In genomic region chr15:51282246-51282645, GRCh38 we compare ENCODE assay signal across 10 cellular contexts. TPM values are rescaled to one million over a fixed set of nuclear protein-coding genes. Genes with fewer than 3 reads are reported as not detected.
DNase-seq lines count a peak whose midpoint lies in the region; ATAC-seq, FAIRE-seq and TF ChIP-seq lines count a peak whose summit lies in the region.
"Not testable (repeated sequence)": the region's sequence is repeated elsewhere in the genome, so short reads cannot be mapped to it uniquely, and the experiment has no call there.
"Had no signal": no experiment of that assay in that cellular context is flagged by ENCODE, and none has a peak within 500 bp of the region (broad histone marks: within the 10 kb centered on the region; RNA-seq: fewer than 3 reads in every experiment).

No MANE protein-coding gene starts in this region.

- not testable (repeated sequence) for H3K27me3 ChIP-seq in Karpas-422 (ENCODE audit: low read length); GM12878 (replicated peaks in 1 of 2; ENCODE audit: control insufficient read depth in 2 of 2, insufficient read depth in 2 of 2, low read length in 1 of 2); osteoblast (ENCODE audit: insufficient read depth, low read length)

- CTCF ChIA-PET in GM12878 (lab: Yijun Ruan, JAX) = interaction anchor here (0.7 to 8.9 kb wide), 23 partner anchors 16 to 217 kb away, joined by 3 to 111 read pairs (median 5); no protein-coding TSS in a partner anchor

- not testable (repeated sequence) for H3K4me3 ChIP-seq in Karpas-422 (ENCODE audit: low read length); GM12878; fibroblast of pulmonary artery (replicated peaks; ENCODE audit: low read depth, low read length); osteoblast (ENCODE audit: insufficient read depth, low read length)

- not testable (repeated sequence) for TF ChIP-seq POLR2A in GM12878 (IDR thresholded peaks at IDR 0.05; ENCODE audit: low read depth, low read length)

- not testable (repeated sequence) for H3K27ac ChIP-seq in Karpas-422 (ENCODE audit: low read length); GM12878 (ENCODE audit: control insufficient read depth, insufficient read depth); osteoblast (ENCODE audit: low read depth, low read length)

- H3K9ac ChIP-seq in Karpas-422 (ENCODE audit: low read length); GM12878 (ENCODE audit: control insufficient read depth, insufficient read depth, low read length): not testable (repeated sequence)

- not testable (repeated sequence) for TF ChIP-seq CTCF in GM12878 (IDR thresholded peaks at IDR 0.05 in 2 of 3, conservative IDR thresholded peaks at IDR 0.05 in 1 of 3; ENCODE audit: control insufficient read depth in 2 of 3, extremely low read depth in 1 of 3, insufficient read depth in 1 of 3, low read depth in 3 of 3, low read length in 3 of 3); fibroblast of pulmonary artery (IDR thresholded peaks at IDR 0.05; ENCODE audit: low read length, missing control alignments); osteoblast (IDR thresholded peaks at IDR 0.05; ENCODE audit: extremely low read depth, low read depth, low read length)

- intact Hi-C loops in GM12878 (cut with micrococcal nuclease; ENCODE audit: unreplicated experiment) = loop anchor here (2.0 to 5.0 kb wide), 2 partner anchors 53 to 215 kb away; no protein-coding TSS in a partner anchor

- in situ Hi-C loops in GM12878 (cut with MboI) = not testable (repeated sequence)

- not testable (repeated sequence) for H3K9me2 ChIP-seq in Karpas-422 (replicated peaks; ENCODE audit: insufficient read depth, low read length)

- H3K4me1 ChIP-seq in Karpas-422 (ENCODE audit: low read length) = peaks cover 27% of the 10 kb centered on the region
- not testable (repeated sequence) for H3K4me1 ChIP-seq in GM12878 (ENCODE audit: control insufficient read depth, insufficient read depth, low read length); osteoblast (ENCODE audit: insufficient read depth, low read length)

- not testable (repeated sequence) for H3K36me3 ChIP-seq in Karpas-422 (ENCODE audit: insufficient read depth, low read length); GM12878 (ENCODE audit: control insufficient read depth in 2 of 2, insufficient read depth in 2 of 2, low read length in 1 of 2); osteoblast (ENCODE audit: insufficient read depth, low read length)

- SMC1A ChIA-PET in GM12878 (lab: Charles Lee; ENCODE audit: uncharacterized antibody, unreplicated experiment) = interaction anchor here (0.8 to 4.1 kb wide), 13 partner anchors 12 to 120 kb away, joined by 3 to 60 read pairs (median 6); no protein-coding TSS in a partner anchor

- not testable (repeated sequence) for TF ChIP-seq EP300 in GM12878 (IDR thresholded peaks at IDR 0.05; ENCODE audit: borderline replicate concordance in 1 of 2, control insufficient read depth in 1 of 2, low read depth in 2 of 2, low read length in 2 of 2)

- not testable (repeated sequence) for FAIRE-seq in GM12878 (lab: Jason Lieb, UNC)

- not testable (repeated sequence) for H3K79me2 ChIP-seq in Karpas-422 (ENCODE audit: low read length); GM12878 (ENCODE audit: control insufficient read depth, insufficient read depth, low read length); osteoblast (ENCODE audit: insufficient read depth, low read length)

- not testable (repeated sequence) for BruUV-seq in GM12878 (replicated peaks; lab: Mats Ljungman, UMichigan)

- not testable (repeated sequence) for H2AFZ ChIP-seq in Karpas-422 (ENCODE audit: low read length)
- H2AFZ ChIP-seq in GM12878 (ENCODE audit: control insufficient read depth, low read depth, low read length) (peak overlapping the region; percentile 57), osteoblast (ENCODE audit: low read length) (peak overlapping the region; percentile 3)

- whole genome bisulfite sequencing in GM12878 (ENCODE audit: insufficient coverage, insufficient replicate concordance, low lambda C conversion rate, missing lambda C conversion rate) = 57% methylated on average over 2 of the region's 2 CpGs

- DNase-seq in DMS 273 (lab: John Stamatoyannopoulos, UW; ENCODE audit: unreplicated experiment) = peak; percentile 11
- DNase-seq in Karpas-422; GM12878 (ENCODE audit: low read depth, low spot score); osteoblast (ENCODE audit: insufficient read length, low spot score, missing footprints): not testable (repeated sequence)
- DNase-seq in RPMI7951 (ENCODE audit: low read depth) = peak; percentile 48
- peak; percentile 30 for DNase-seq in fibroblast of pulmonary artery (ENCODE audit: low read depth)
- DNase-seq in islet precursor cell = peak; percentile 16

- RAD21 ChIA-PET in GM12878 (lab: Charles Lee; ENCODE audit: unreplicated experiment) = interaction anchor here (0.7 to 4.0 kb wide), 8 partner anchors 52 to 218 kb away, joined by 3 to 32 read pairs (median 4); no protein-coding TSS in a partner anchor

- H3K9me3 ChIP-seq in Karpas-422 (ENCODE audit: low read length); GM12878 (replicated peaks; ENCODE audit: control insufficient read depth, insufficient read depth, low read length); osteoblast (ENCODE audit: low read depth, low read length): not testable (repeated sequence)

- not testable (repeated sequence) for H4K20me1 ChIP-seq in Karpas-422 (ENCODE audit: insufficient read depth, low read depth, low read length); GM12878 (ENCODE audit: control insufficient read depth, insufficient read depth); osteoblast (ENCODE audit: insufficient read depth, low read length)

- POLR2A ChIA-PET in GM12878 (lab: Charles Lee) = not testable (repeated sequence)

- ATAC-seq in GM12878 = not testable (repeated sequence)

- H3K4me2 ChIP-seq in Karpas-422 (ENCODE audit: low read depth, low read length, poor library complexity, severe bottlenecking) (peak overlapping the region; percentile 60), GM12878 (ENCODE audit: control insufficient read depth, insufficient read depth) (0 out of 2 replicates have a peak overlapping the region, but pooled peaks have one; percentile 78)
- H3K4me2 ChIP-seq in osteoblast (ENCODE audit: insufficient read depth, low read length) = not testable (repeated sequence)

- not testable (repeated sequence) for TF ChIP-seq RAD21 in GM12878 (IDR thresholded peaks at IDR 0.05; ENCODE audit: insufficient read depth, low read depth, low read length)

TF ChIP-seq in GM12878, 131 proteins besides CTCF, POLR2A, EP300 and RAD21:
- TF ChIP-seq NR2F1 (conservative IDR thresholded peaks at IDR 0.05) = peak; percentile 44
TF ChIP-seq in GM12878: peak in this region for 1; not testable (repeated sequence) for 130.

RNA-seq across cellular contexts. Expression of gene CYP19A1, which starts 56.1 kb away (rescaled TPM):
- total RNA-seq in Karpas-422 (2014; rRNA removed; shearing (Covaris generic); ENCODE audit: low replicate concordance) = 2.2 and 2.4 TPM in 2 replicates
- 0.48 and 0.59 TPM in 2 replicates for total RNA-seq in RPMI7951 (2014; rRNA removed; shearing (Covaris generic))
- not detected in 2 replicates for total RNA-seq in GM12878 (2013; cell fraction: nucleolus; rRNA removed)
- total RNA-seq in GM12878 (2014; rRNA removed) (0.96 and 2.1 TPM in 2 replicates), GM12878 (2014; rRNA removed; fragmentation: Illumina TruSeq; extraction: Trizol) (0.63 and 1.1 TPM in 2 replicates), GM12878 (2021) (1.2 and 1.4 TPM in 2 replicates), osteoblast (2.2 and 4.4 TPM in 2 replicates)
- not detected for polyA plus RNA-seq in GM12878 (2011; ENCODE audit: low read depth)
- polyA plus RNA-seq in GM12878 (2011; rRNA removed) (0.35 and 1.3 TPM in 2 replicates), GM12878 (2014; fragmentation: Illumina TruSeq; extraction: Trizol) (0.76 and 4.2 TPM in 2 replicates), GM12878 (2014; fragmentation: Nextera tagmentation; extraction: Ambion mirVana) (1 to 10 TPM; 1.3 to 1.8 TPM), GM12878 (2014; rRNA removed) (0.08 and 1.3 TPM in 2 replicates), GM12878 (2016; fragmentation: Nextera tagmentation; extraction: Ambion mirVana) (under 1 TPM; 0.59 to 0.63 TPM)
- polyA plus RNA-seq in GM12878 (2011; cell fraction: cytosol; rRNA removed) = 0.20 and 0.27 TPM in 2 replicates
- polyA plus RNA-seq in GM12878 (2011; cell fraction: nucleus; rRNA removed) = 0.56 and 0.88 TPM in 2 replicates
- polyA plus RNA-seq in GM12878 (2012) = 0.29 TPM in 1 of 2 replicates, not detected in the other
- 0.36 TPM in 1 of 2 replicates, not detected in the other for polyA minus RNA-seq in GM12878 (2011; rRNA and poly(A)+ RNA removed)
- polyA minus RNA-seq in GM12878 (2011; cell fraction: cytosol; rRNA and poly(A)+ RNA removed) = not detected in 2 replicates
- 0.36 TPM in 1 of 2 replicates, not detected in the other for polyA minus RNA-seq in GM12878 (2011; cell fraction: nucleus; rRNA and poly(A)+ RNA removed)
- total RNA-seq: activated naive CD8-positive, alpha-beta T cell treated with anti-CD3 and anti-CD28 coated beads for 36 hours; HT-29 had no signal
- polyA plus RNA-seq: naive thymus-derived CD4-positive, alpha-beta T cell had no signal

RNA-seq across cellular contexts. Expression of gene GLDN, which starts 59.2 kb away (rescaled TPM):
- total RNA-seq in Karpas-422 (2014; rRNA removed; shearing (Covaris generic); ENCODE audit: low replicate concordance) = not detected in 2 replicates
- 0.48 and 0.78 TPM in 2 replicates for total RNA-seq in RPMI7951 (2014; rRNA removed; shearing (Covaris generic))
- total RNA-seq in GM12878 (2013; cell fraction: nucleolus; rRNA removed) = not detected in 2 replicates
- total RNA-seq in GM12878 (2014; rRNA removed) (not detected in 2 replicates), GM12878 (2014; rRNA removed; fragmentation: Illumina TruSeq; extraction: Trizol) (not detected in 2 replicates), GM12878 (2021) (0.13 TPM in 1 of 2 replicates, not detected in the other), osteoblast (0.59 and 1.1 TPM in 2 replicates)
- polyA plus RNA-seq in GM12878 (2011; ENCODE audit: low read depth) = not detected
- polyA plus RNA-seq in GM12878 (2011; rRNA removed) (not detected in 2 replicates), GM12878 (2014; fragmentation: Illumina TruSeq; extraction: Trizol) (not detected in 2 replicates), GM12878 (2014; fragmentation: Nextera tagmentation; extraction: Ambion mirVana) (not detected), GM12878 (2014; rRNA removed) (not detected in 2 replicates), GM12878 (2016; fragmentation: Nextera tagmentation; extraction: Ambion mirVana) (not detected)
- polyA plus RNA-seq in GM12878 (2011; cell fraction: cytosol; rRNA removed) = not detected in 2 replicates
- not detected in 2 replicates for polyA plus RNA-seq in GM12878 (2011; cell fraction: nucleus; rRNA removed)
- not detected in 2 replicates for polyA plus RNA-seq in GM12878 (2012)
- not detected in 2 replicates for polyA minus RNA-seq in GM12878 (2011; rRNA and poly(A)+ RNA removed)
- polyA minus RNA-seq in GM12878 (2011; cell fraction: cytosol; rRNA and poly(A)+ RNA removed) = not detected in 2 replicates
- not detected in 2 replicates for polyA minus RNA-seq in GM12878 (2011; cell fraction: nucleus; rRNA and poly(A)+ RNA removed)
- total RNA-seq: activated naive CD8-positive, alpha-beta T cell treated with anti-CD3 and anti-CD28 coated beads for 36 hours; naive thymus-derived CD4-positive, alpha-beta T cell had no signal
- polyA plus RNA-seq: naive thymus-derived CD4-positive, alpha-beta T cell had no signal
